Comparison of ENCODE assay signal across 8 cellular contexts in the genomic region with DNA sequence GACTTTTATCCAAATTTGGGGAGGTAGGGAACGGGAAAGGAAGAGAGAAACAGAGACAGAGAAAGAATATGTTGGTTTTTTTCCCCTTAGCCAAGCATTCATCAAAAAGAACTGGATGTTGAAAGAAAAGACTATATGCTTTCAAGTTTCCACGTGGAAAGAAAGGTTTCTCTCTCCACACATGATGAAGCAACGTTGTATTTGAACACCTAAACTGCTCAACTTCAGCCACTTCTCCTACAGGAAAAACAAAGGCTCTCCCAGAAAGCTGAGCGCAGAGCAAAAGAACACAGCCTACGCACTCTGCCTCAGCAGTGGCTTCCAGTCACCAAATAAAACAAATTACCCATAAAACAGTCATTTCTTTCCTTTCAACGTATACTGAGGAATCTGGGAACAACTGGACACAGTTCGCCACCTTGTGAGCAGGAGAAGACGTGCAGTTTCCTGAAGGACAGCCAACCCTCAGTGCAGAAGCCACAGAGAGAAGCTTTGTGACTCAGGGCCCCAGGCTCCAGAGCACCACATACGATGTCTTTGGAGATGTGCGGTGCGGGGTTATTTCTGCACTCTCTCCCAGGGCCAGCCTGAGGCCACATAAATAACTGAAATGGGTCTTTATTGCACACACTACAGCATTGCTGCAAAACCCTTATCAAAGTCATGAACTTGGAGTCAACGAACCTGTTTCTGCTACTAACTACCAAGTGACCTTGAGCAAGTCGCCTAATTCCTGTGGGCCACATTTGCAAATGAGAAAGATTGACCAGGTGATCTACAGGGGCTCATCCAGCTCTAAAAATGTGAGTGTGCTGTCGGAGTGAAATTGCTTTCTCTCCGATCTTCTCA. TPM values are rescaled to one million over a fixed set of nuclear protein-coding genes. Genes with fewer than 3 reads are reported as not detected.
DNase-seq lines count a peak whose midpoint lies in the region; ATAC-seq and TF ChIP-seq lines count a peak whose summit lies in the region.

No MANE protein-coding gene starts in this region.

- CTCF ChIA-PET in BJ (lab: Yijun Ruan, JAX) = interaction anchor here (0.7 to 1.8 kb wide), 8 partner anchors 9 to 71 kb away, joined by 3 to 6 read pairs (median 4); no protein-coding TSS in a partner anchor

- peak; percentile 80 for ATAC-seq in HG02763 (IDR thresholded peaks at IDR 0.05; ENCODE audit: unreplicated experiment)
- no peak for ATAC-seq in HG02970 (IDR thresholded peaks at IDR 0.05; ENCODE audit: low FRiP score, unreplicated experiment)

- peak; percentile 29 for DNase-seq in BJ (ENCODE audit: low read depth)
- DNase-seq in GM13977 (ENCODE audit: low spot score) = peak; percentile 49
- peak; percentile 12 for DNase-seq in NCI-H2029 (lab: John Stamatoyannopoulos, UW)
- peak; percentile 57 to 62 for DNase-seq in activated T-cell treated with anti-CD3 and anti-CD28 coated beads, Interleukin-2, amount 50 U/mL, for 48 hours
- peak; percentile 51 for DNase-seq in iris pigment epithelial cell (ENCODE audit: low read depth)
- DNase-seq in ureter (ENCODE audit: low spot score) = peak; percentile 44

- no peak overlapping the region for H3K4me3 ChIP-seq in BJ (ENCODE audit: low read depth, low read length)

- H3K27me3 ChIP-seq in BJ (ENCODE audit: control insufficient read depth, insufficient read depth, low read length) = no peaks in the 10 kb centered on the region

- TF ChIP-seq CTCF in BJ (IDR thresholded peaks at IDR 0.05; ENCODE audit: insufficient read depth, low read depth, low read length) (peak; percentile 60), GM13977 (IDR thresholded peaks at IDR 0.05; ENCODE audit: extremely low read depth, insufficient read depth, missing control alignments) (peak; percentile 90)

- H3K36me3 ChIP-seq in BJ (ENCODE audit: control insufficient read depth, insufficient read depth, low read length) = no peaks in the 10 kb centered on the region

- in situ Hi-C loops in GM13977 (cut with MboI; ENCODE audit: low pct_unique_long_range_greater_than_20kb, low sequenced_read_pairs, unreplicated experiment) = loop anchor here (5.0 to 25.0 kb wide), 2 partner anchors 72 to 172 kb away; no protein-coding TSS in a partner anchor

- POLR2A ChIA-PET in BJ (lab: Charles Lee) = no interaction called here

RNA-seq across cellular contexts. Expression of gene IL17F, which starts 10.1 kb away (rescaled TPM):
- polyA plus RNA-seq in BJ (2011; rRNA removed) = not detected in 2 replicates
- not detected in 2 replicates for polyA minus RNA-seq in BJ (2011; rRNA and poly(A)+ RNA removed)
- not detected for total RNA-seq in ureter

RNA-seq across cellular contexts. Expression of gene IL17A, which starts 48.0 kb away (rescaled TPM):
- not detected in 2 replicates for polyA plus RNA-seq in BJ (2011; rRNA removed)
- polyA minus RNA-seq in BJ (2011; rRNA and poly(A)+ RNA removed) = not detected in 2 replicates
- not detected for total RNA-seq in ureter

RNA-seq across cellular contexts. Expression of gene MCM3, which starts 50.3 kb away (rescaled TPM):
- 33.3 and 42.2 TPM in 2 replicates for polyA plus RNA-seq in BJ (2011; rRNA removed)
- polyA minus RNA-seq in BJ (2011; rRNA and poly(A)+ RNA removed) = 26.1 and 28.9 TPM in 2 replicates
- total RNA-seq in ureter = 59.4 TPM
